ENCODE assay signal across 1 cellular context in genomic region chr7:93231799-93232672, GRCh38.
TF ChIP-seq lines count a peak whose summit lies in the region.

Gene VPS50 (plus strand): TSS chr7:93232366. CDS start chr7:93232468, 102 bp downstream.

TF ChIP-seq in K562, 482 proteins besides CTCF, POLR2A, EP300 and RAD21 (continued from another document and continues in another):
- TF ChIP-seq REST (CRISPR knock-in tag; IDR thresholded peaks at IDR 0.05; ENCODE audit: low read depth) (no peak), MNT (conservative IDR thresholded peaks at IDR 0.05) (peak; percentile 94 to 98), STAT5A (IDR thresholded peaks at IDR 0.05; ENCODE audit: borderline replicate concordance, low read length) (peak; percentile 26; the same call in 1 of the 2 replicates), ZNF395 (CRISPR knock-in tag; IDR thresholded peaks at IDR 0.05) (peak; percentile 97), TAF15 (IDR thresholded peaks at IDR 0.05; ENCODE audit: low read depth, low read length) (no peak), NBN (IDR thresholded peaks at IDR 0.05; ENCODE audit: low read depth) (no peak), VEZF1 (CRISPR knock-in tag; IDR thresholded peaks at IDR 0.05) (peak; percentile 72), HNRNPLL (IDR thresholded peaks at IDR 0.05; ENCODE audit: low read depth, low read length, poor library complexity, severe bottlenecking) (peak; percentile 19), GABPB2 (CRISPR knock-in tag; conservative IDR thresholded peaks at IDR 0.05) (0 out of 2 replicates have a peak, but pooled peaks have one; percentile 37), ARID4B (CRISPR knock-in tag; IDR thresholded peaks at IDR 0.05) (peak; percentile 96), CREB3 (tag; conservative IDR thresholded peaks at IDR 0.05; ENCODE audit: low read depth) (no peak), RB1 (IDR thresholded peaks at IDR 0.05; ENCODE audit: low read depth) (peak; percentile 4; the same call in 1 of the 2 replicates), STAT5B (CRISPR knock-in tag; IDR thresholded peaks at IDR 0.05) (no peak), CHAMP1 (IDR thresholded peaks at IDR 0.05) (peak; percentile 30; the same call in 1 of the 2 replicates), ZNF174 (CRISPR knock-in tag; IDR thresholded peaks at IDR 0.05) (no peak), RHOXF2B (CRISPR knock-in tag; conservative IDR thresholded peaks at IDR 0.05) (0 out of 2 replicates have a peak, but pooled peaks have one; percentile 44), ZSCAN32 (CRISPR knock-in tag; IDR thresholded peaks at IDR 0.05) (no peak), ZBTB11 (CRISPR knock-in tag; IDR thresholded peaks at IDR 0.05) (peak in 1 of 3 experiments; percentile 84; a peak in 2 of 6 replicates), ZNF592 (IDR thresholded peaks at IDR 0.05) (peak; percentile 77), STAT6 (CRISPR knock-in tag; IDR thresholded peaks at IDR 0.05) (no peak)
